Comparison of ENCODE assay signal across 11 cellular contexts in the genomic region with DNA sequence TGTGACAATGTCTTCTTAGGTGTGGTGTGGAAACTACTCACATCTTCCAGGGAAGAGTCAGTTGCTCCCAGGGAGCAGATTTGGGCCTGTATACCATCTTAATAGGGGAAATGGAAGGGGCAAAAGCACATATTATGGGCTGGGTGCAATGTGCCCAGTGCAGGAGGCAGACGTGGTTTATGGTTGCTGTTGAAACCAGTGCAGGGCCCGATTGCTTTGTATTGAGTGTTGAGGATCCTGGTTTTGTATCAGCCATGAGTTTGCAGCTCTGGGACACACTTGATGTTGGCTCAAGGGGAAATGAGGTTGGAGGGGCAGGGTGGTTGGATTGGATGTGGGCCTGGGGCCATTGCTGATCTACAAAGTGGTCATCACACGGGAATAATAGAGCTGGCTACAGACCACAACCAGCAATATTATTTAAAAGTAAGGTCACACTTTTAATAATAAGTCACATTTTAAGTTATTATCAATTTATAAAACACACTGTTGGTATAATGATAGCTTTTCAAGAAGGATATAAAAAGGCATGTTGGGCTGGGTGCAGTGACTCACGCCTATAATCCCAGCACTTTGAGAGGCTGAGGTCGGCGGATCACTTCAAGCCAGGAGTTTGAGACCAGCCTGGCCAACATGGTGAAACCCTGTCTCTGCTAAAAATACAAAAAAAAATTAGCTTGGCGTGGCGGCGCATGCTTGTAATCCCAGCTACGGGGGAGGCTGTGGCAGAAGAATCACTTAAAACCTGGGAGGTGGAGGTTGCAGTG.
A peak's percentile ranks its signal among the peaks of the same experiment; 100 is the strongest.
DNase-seq lines count a peak whose midpoint lies in the region; ATAC-seq, FAIRE-seq and TF ChIP-seq lines count a peak whose summit lies in the region.
"Had no signal": no experiment of that assay in that cellular context is flagged by ENCODE, and none has a peak within 500 bp of the region (broad histone marks: within the 10 kb centered on the region; RNA-seq: fewer than 3 reads in every experiment).

No MANE protein-coding gene starts in this region.

- H3K9me2 ChIP-seq in OCI-LY1 (ENCODE audit: low read depth, low read length): no peaks in the 10 kb centered on the region

- H3K9me3 ChIP-seq in OCI-LY1 (ENCODE audit: low read length) (no peaks in the 10 kb centered on the region), smooth muscle cell (replicated peaks; ENCODE audit: low read depth) (no peaks in the 10 kb centered on the region)
- H3K9me3 ChIP-seq: testis had no signal

- DNase-seq in GM12891 (ENCODE audit: insufficient read length, low spot score) (no peak), smooth muscle cell (lab: John Stamatoyannopoulos, UW; ENCODE audit: unreplicated experiment) (no peak), GM10248 (ENCODE audit: extremely low spot score) (no peak), iPS-NIHi7 (ENCODE audit: extremely low spot score) (no peak)
- DNase-seq in effector memory CD8-positive, alpha-beta T cell: no peak
- DNase-seq: activated gamma-delta T cell; stimulated activated CD4-positive, alpha-beta T cell treated with anti-CD3 and anti-CD28 coated beads, Interleukin-2, amount 100 ng/mL, for 24 hours; testis had no signal

- H3K4me1 ChIP-seq in OCI-LY1 (ENCODE audit: insufficient read depth, low read length, severe bottlenecking) (peaks cover 100% of the 10 kb centered on the region), smooth muscle cell (ENCODE audit: low read depth) (peaks cover 11% of the 10 kb centered on the region)

- peak overlapping the region; percentile 99 for H3K27ac ChIP-seq in OCI-LY1 (ENCODE audit: low read depth, low read length, poor library complexity, severe bottlenecking)
- peak overlapping the region; percentile 63 for H3K27ac ChIP-seq in smooth muscle cell (ENCODE audit: low read depth)

- 48% methylated on average over 10 of the region's 10 CpGs for WGBS in smooth muscle cell (ENCODE audit: low lambda C conversion rate)

- no peaks in the 10 kb centered on the region for H3K79me2 ChIP-seq in OCI-LY1 (ENCODE audit: insufficient read depth, low read length)
- H3K79me2 ChIP-seq in smooth muscle cell (ENCODE audit: low read depth): peaks cover 82% of the 10 kb centered on the region

- H3K4me3 ChIP-seq in OCI-LY1 (ENCODE audit: low read depth, low read length, poor library complexity, severe bottlenecking) (no peak overlapping the region), smooth muscle cell (no peak overlapping the region)
- H3K4me3 ChIP-seq: testis had no signal

- peak overlapping the region; percentile 94 to 99 for H3K27ac Mint-ChIP-seq in effector memory CD8-positive, alpha-beta T cell

- H3K27me3 ChIP-seq in OCI-LY1 (ENCODE audit: insufficient read depth, low read length) (no peaks in the 10 kb centered on the region), smooth muscle cell (ENCODE audit: low read depth) (no peaks in the 10 kb centered on the region)
- H3K27me3 ChIP-seq: testis had no signal

- peaks cover 14% of the 10 kb centered on the region; the same call in 1 of the 2 replicates for H3K36me3 ChIP-seq in OCI-LY1 (ENCODE audit: insufficient read depth, low read length)
- H3K36me3 ChIP-seq in smooth muscle cell (ENCODE audit: low read depth): no peaks in the 10 kb centered on the region

- H2AFZ ChIP-seq in OCI-LY1 (ENCODE audit: low read length) (no peak overlapping the region), smooth muscle cell (ENCODE audit: low read depth) (no peak overlapping the region)

- H3F3A ChIP-seq in OCI-LY1 (ENCODE audit: insufficient read depth, low read length) (peaks cover 36% of the 10 kb centered on the region), smooth muscle cell (ENCODE audit: low read depth) (peaks cover 36% of the 10 kb centered on the region)

- H3K4me2 ChIP-seq in OCI-LY1 (ENCODE audit: low read length): peak overlapping the region; percentile 67; the same call in 1 of the 2 replicates
- H3K4me2 ChIP-seq in smooth muscle cell: peak overlapping the region; percentile 64

- H3K9ac ChIP-seq in OCI-LY1 (ENCODE audit: low read length) (peak overlapping the region; percentile 86), smooth muscle cell (ENCODE audit: low read depth) (no peak overlapping the region)

- peak overlapping the region; percentile 70 to 82 for H3K4me3 Mint-ChIP-seq in effector memory CD8-positive, alpha-beta T cell

- H4K20me1 ChIP-seq in OCI-LY1 (ENCODE audit: insufficient read depth, low read length) (no peaks in the 10 kb centered on the region), smooth muscle cell (ENCODE audit: low read depth) (peaks cover 100% of the 10 kb centered on the region)

- peaks cover 47% of the 10 kb centered on the region for H3K36me3 Mint-ChIP-seq in effector memory CD8-positive, alpha-beta T cell (ENCODE audit: insufficient read depth)

- no peak for ATAC-seq in effector memory CD8-positive, alpha-beta T cell (replicated peaks)
- ATAC-seq in GM18498 (IDR thresholded peaks at IDR 0.05; ENCODE audit: unreplicated experiment) (no peak), GM18517 (IDR thresholded peaks at IDR 0.05; ENCODE audit: unreplicated experiment) (no peak)

- peak; percentile 83 for FAIRE-seq in GM12891 (lab: Jason Lieb, UNC)

- CTCF ChIA-PET in GM10248 (lab: Yijun Ruan, JAX): interaction anchor here (1.0 to 10.6 kb wide), 6 partner anchors 9 to 51 kb away, joined by 3 to 175 read pairs (median 8); no protein-coding TSS in a partner anchor

- POLR2A ChIA-PET in GM10248 (lab: Yijun Ruan, JAX): no interaction called here

- peaks cover 88% of the 10 kb centered on the region in 2 donors for H3K4me1 Mint-ChIP-seq in effector memory CD8-positive, alpha-beta T cell (ENCODE audit: low read depth in 2 of 2)

- no peaks in the 10 kb centered on the region for H3K27me3 Mint-ChIP-seq in effector memory CD8-positive, alpha-beta T cell

- no peak for TF ChIP-seq CTCF in OCI-LY1 (IDR thresholded peaks at IDR 0.05; ENCODE audit: low read length)
- no peak for TF ChIP-seq CTCF in smooth muscle cell (IDR thresholded peaks at IDR 0.05; ENCODE audit: borderline replicate concordance, insufficient read depth, poor library complexity, severe bottlenecking)
- no peak for TF ChIP-seq CTCF in GM10248 (IDR thresholded peaks at IDR 0.05; ENCODE audit: control extremely low read depth, extremely low read depth, low read depth, missing control alignments)

- no peaks in the 10 kb centered on the region for H3K9me3 Mint-ChIP-seq in effector memory CD8-positive, alpha-beta T cell

- no peak for TF ChIP-seq POLR2A in GM12891 (IDR thresholded peaks at IDR 0.05; ENCODE audit: low read depth, low read length)

TF ChIP-seq in GM12891, 5 proteins besides CTCF, POLR2A, EP300 and RAD21:
- TF ChIP-seq POU2F2 (IDR thresholded peaks at IDR 0.05; ENCODE audit: low read depth, low read length): no peak
- no peak for TF ChIP-seq SPI1 (IDR thresholded peaks at IDR 0.05; ENCODE audit: low read depth, low read length)
- no peak for TF ChIP-seq PAX5 (IDR thresholded peaks at IDR 0.05; ENCODE audit: insufficient read depth, low read length, severe bottlenecking)
